Comparison of ENCODE assay signal across 9 cellular contexts in genomic region chr5:41695920-41696582, GRCh38.
DNase-seq lines count a peak whose midpoint lies in the region; ATAC-seq and TF ChIP-seq lines count a peak whose summit lies in the region.
"Had no signal": no experiment of that assay in that cellular context is flagged by ENCODE, and none has a peak within 500 bp of the region (broad histone marks: within the 10 kb centered on the region; RNA-seq: fewer than 3 reads in every experiment).

No MANE protein-coding gene starts in this region.

- H3K4me1 ChIP-seq in GM23338 (ENCODE audit: insufficient read depth), result no peaks in the 10 kb centered on the region
- no peaks in the 10 kb centered on the region for H3K4me1 ChIP-seq in PC-3 (ENCODE audit: insufficient read depth, low read length)
- no peaks in the 10 kb centered on the region for H3K4me1 ChIP-seq in mesenchymal stem cell (ENCODE audit: control insufficient read depth, insufficient read depth, low read depth, low read length)
- H3K4me1 ChIP-seq: Peyer's patch had no signal

- H3K36me3 ChIP-seq in GM23338 (ENCODE audit: insufficient read depth), result no peaks in the 10 kb centered on the region
- no peaks in the 10 kb centered on the region for H3K36me3 ChIP-seq in PC-3 (ENCODE audit: low read depth, low read length)
- H3K36me3 ChIP-seq in mesenchymal stem cell (ENCODE audit: control insufficient read depth in 1 of 2, insufficient read depth in 2 of 2, low read depth in 1 of 2, low read length in 2 of 2), result no peaks in the 10 kb centered on the region
- H3K36me3 ChIP-seq: Peyer's patch had no signal

- no peaks in the 10 kb centered on the region for H3K4me1 Mint-ChIP-seq in GM23338
- H3K4me1 Mint-ChIP-seq in activated T-cell treated with anti-CD3 and anti-CD28 coated beads, Interleukin-2, amount 50 U/mL, for 4 hours (ENCODE audit: low read depth), result no peaks in the 10 kb centered on the region

- WGBS in mesenchymal stem cell, result 64% methylated on average over 3 of the region's 3 CpGs

- no peaks in the 10 kb centered on the region; the same call in 2 of the 3 replicates for H3K9me3 Mint-ChIP-seq in GM23338
- peaks cover 3% of the 10 kb centered on the region for H3K9me3 Mint-ChIP-seq in activated T-cell treated with anti-CD3 and anti-CD28 coated beads, Interleukin-2, amount 50 U/mL, for 4 hours

- H3K27me3 Mint-ChIP-seq in GM23338 (ENCODE audit: insufficient read depth, low read depth, poor library complexity), result no peaks in the 10 kb centered on the region
- H3K27me3 Mint-ChIP-seq in activated T-cell treated with anti-CD3 and anti-CD28 coated beads, Interleukin-2, amount 50 U/mL, for 4 hours (ENCODE audit: low read depth), result peaks cover 12% of the 10 kb centered on the region

- H3K4me2 ChIP-seq in GM23338, result no peak overlapping the region
- no peak overlapping the region for H3K4me2 ChIP-seq in PC-3 (ENCODE audit: low read length)
- no peak overlapping the region for H3K4me2 ChIP-seq in mesenchymal stem cell (ENCODE audit: low read length, poor library complexity, severe bottlenecking)

- H3K9me3 ChIP-seq in PC-3 (ENCODE audit: low read length) (no peaks in the 10 kb centered on the region), mesenchymal stem cell (ENCODE audit: control insufficient read depth, low read length) (no peaks in the 10 kb centered on the region)
- H3K9me3 ChIP-seq: Peyer's patch had no signal

- no peak overlapping the region for H2AK5ac ChIP-seq in mesenchymal stem cell (ENCODE audit: low read length, severe bottlenecking)

- H2BK5ac ChIP-seq in mesenchymal stem cell (ENCODE audit: low read depth, low read length, poor library complexity, severe bottlenecking), result no peak overlapping the region

- H3K27me3 ChIP-seq in GM23338 (ENCODE audit: insufficient read depth), result no peaks in the 10 kb centered on the region
- H3K27me3 ChIP-seq in PC-3 (ENCODE audit: low read length), result no peaks in the 10 kb centered on the region
- peaks cover 0 to 5% of the 10 kb centered on the region in 2 experiments for H3K27me3 ChIP-seq in mesenchymal stem cell (ENCODE audit: control insufficient read depth in 1 of 2, insufficient read depth in 1 of 2, low read length in 2 of 2)
- H3K27me3 ChIP-seq: Peyer's patch had no signal

- intact Hi-C loops in PC-3 (cut with micrococcal nuclease), result no loop called here

- no peak overlapping the region for H2BK120ac ChIP-seq in mesenchymal stem cell (ENCODE audit: low read depth, low read length)

- no peak overlapping the region for H4K91ac ChIP-seq in mesenchymal stem cell (ENCODE audit: low read length)

- H3K4me3 ChIP-seq in GM23338 (no peak overlapping the region), PC-3 (ENCODE audit: low read length) (no peak overlapping the region), mesenchymal stem cell (ENCODE audit: insufficient read depth in 1 of 2, low read depth in 1 of 2, low read length in 2 of 2) (no peak overlapping the region)
- H3K4me3 ChIP-seq: Peyer's patch had no signal

- 0 out of 2 replicates have a peak overlapping the region, but pooled peaks have one; percentile 70 for H2AFZ ChIP-seq in GM23338
- H2AFZ ChIP-seq in PC-3 (ENCODE audit: low read length), result no peak overlapping the region
- H2AFZ ChIP-seq in mesenchymal stem cell (ENCODE audit: low read depth, low read length), result no peak overlapping the region

- H3K23ac ChIP-seq in mesenchymal stem cell (ENCODE audit: low read length in 2 of 2), result no peak overlapping the region

- DNase-seq in GM23338 (ENCODE audit: low spot score) (peak; percentile 48), PC-3 (peak; percentile 38), mesenchymal stem cell (peak; percentile 9), NCI-H1694 treated with DMSO at 0.1 percent for 48 hours (lab: John Stamatoyannopoulos, UW) (no peak), DMS114 treated with DMSO at 0.1 percent for 48 hours (lab: John Stamatoyannopoulos, UW; ENCODE audit: unreplicated experiment) (no peak)
- DNase-seq in activated T-cell treated with anti-CD3 and anti-CD28 coated beads, Interleukin-2, amount 50 U/mL, for 4 hours, result no peak
- DNase-seq: Peyer's patch had no signal

- POLR2A ChIA-PET in PC-3 (lab: Charles Lee; ENCODE audit: unreplicated experiment), result interaction anchor here (0.6 kb wide), 1 partner anchor 327 kb away, joined by 4 read pairs; no protein-coding TSS in a partner anchor

- H4K20me1 ChIP-seq in GM23338 (replicated peaks; ENCODE audit: insufficient read depth) (no peaks in the 10 kb centered on the region), PC-3 (ENCODE audit: low read length) (no peaks in the 10 kb centered on the region)

- H3K79me2 ChIP-seq in GM23338 (replicated peaks; ENCODE audit: insufficient read depth) (no peaks in the 10 kb centered on the region), PC-3 (ENCODE audit: low read length) (no peaks in the 10 kb centered on the region)

- no peak overlapping the region for H3K14ac ChIP-seq in mesenchymal stem cell (ENCODE audit: low read length in 2 of 2)

- H3K4me3 Mint-ChIP-seq in GM23338, result no peak overlapping the region
- no peak overlapping the region for H3K4me3 Mint-ChIP-seq in activated T-cell treated with anti-CD3 and anti-CD28 coated beads, Interleukin-2, amount 50 U/mL, for 4 hours

- ATAC-seq in GM18858 (IDR thresholded peaks at IDR 0.05; ENCODE audit: unreplicated experiment) (peak; percentile 69), GM23338 (peak; percentile 69), PC-3 (peak; percentile 49), GM21825 (IDR thresholded peaks at IDR 0.05; ENCODE audit: unreplicated experiment) (no peak)
- no peak for ATAC-seq in activated T-cell treated with anti-CD3 and anti-CD28 coated beads, Interleukin-2, amount 50 U/mL, for 4 hours

- peak; percentile 47 to 51 for TF ChIP-seq CTCF in GM23338 (conservative IDR thresholded peaks at IDR 0.05; ENCODE audit: low read depth in 2 of 2)
- TF ChIP-seq CTCF in PC-3 (conservative IDR thresholded peaks at IDR 0.05; ENCODE audit: low read depth, low read length), result peak; percentile 68

- peak overlapping the region; percentile 36 for H4K8ac ChIP-seq in mesenchymal stem cell (ENCODE audit: low read length)

- no peak overlapping the region for H3K18ac ChIP-seq in mesenchymal stem cell (ENCODE audit: low read depth in 1 of 2, low read length in 2 of 2)

- H3F3A ChIP-seq in GM23338 (replicated peaks; ENCODE audit: low read depth) (no peaks in the 10 kb centered on the region), PC-3 (ENCODE audit: low read length, unreplicated experiment) (no peaks in the 10 kb centered on the region)

- H3K27ac ChIP-seq in GM23338 (ENCODE audit: low read depth), result no peak overlapping the region
- no peak overlapping the region for H3K27ac ChIP-seq in PC-3 (ENCODE audit: low read length)
- H3K27ac ChIP-seq in mesenchymal stem cell (ENCODE audit: low read length, poor library complexity, severe bottlenecking), result no peak overlapping the region
- H3K27ac ChIP-seq: Peyer's patch had no signal

- H3K9me2 ChIP-seq in GM23338 (ENCODE audit: insufficient read depth) (no peaks in the 10 kb centered on the region), PC-3 (replicated peaks; ENCODE audit: low read length) (no peaks in the 10 kb centered on the region)

- no peak overlapping the region for H2BK15ac ChIP-seq in mesenchymal stem cell (ENCODE audit: low read depth, poor library complexity, severe bottlenecking)

- H3K79me1 ChIP-seq in mesenchymal stem cell (replicated peaks; ENCODE audit: low read length, poor library complexity, severe bottlenecking), result no peaks in the 10 kb centered on the region

- BruUV-seq in PC-3 (replicated peaks; lab: Mats Ljungman, UMichigan), result no TSS peak

- H3K9ac ChIP-seq in PC-3 (ENCODE audit: low read length), result no peak overlapping the region
- H3K9ac ChIP-seq in mesenchymal stem cell (ENCODE audit: low read length), result no peak overlapping the region

- no peaks in the 10 kb centered on the region for H3K36me3 Mint-ChIP-seq in GM23338 (ENCODE audit: low read depth)
- H3K36me3 Mint-ChIP-seq in activated T-cell treated with anti-CD3 and anti-CD28 coated beads, Interleukin-2, amount 50 U/mL, for 4 hours (ENCODE audit: insufficient read depth), result no peaks in the 10 kb centered on the region

- CTCF ChIA-PET in PC-3 (lab: Charles Lee), result interaction anchor here (0.6 kb wide), 2 partner anchors 59 to 142 kb away, joined by 3 to 5 read pairs; no protein-coding TSS in a partner anchor

- no peak overlapping the region for H3K4ac ChIP-seq in mesenchymal stem cell (ENCODE audit: low read depth in 1 of 2, low read length in 2 of 2)

- no peak overlapping the region for H2BK12ac ChIP-seq in mesenchymal stem cell (ENCODE audit: low read length in 2 of 2)

- H3K27ac Mint-ChIP-seq in GM23338, result no peak overlapping the region

TF ChIP-seq in GM23338, 12 proteins besides CTCF, POLR2A, EP300 and RAD21 (continues in another document):
- TF ChIP-seq JUNB (IDR thresholded peaks at IDR 0.05; ENCODE audit: unreplicated experiment) (no peak), STAT1 (IDR thresholded peaks at IDR 0.05; ENCODE audit: unreplicated experiment) (no peak)

Comparison
In these comparisons a context has a peak if more than half of its experiments do, and no peak if none do; other contexts are left out.
1. ATAC-seq: peak in GM18858 (single experiment), GM23338 (single experiment) and PC-3 (single experiment); none in GM21825 (single experiment) and activated T-cell treated with anti-CD3 and anti-CD28 coated beads, Interleukin-2, amount 50 U/mL, for 4 hours (0 of 2).
2. DNase-seq: peak in GM23338 (single experiment), PC-3 (single experiment) and mesenchymal stem cell (single experiment); none in NCI-H1694 treated with DMSO at 0.1 percent for 48 hours (single experiment), DMS114 treated with DMSO at 0.1 percent for 48 hours (single experiment) and activated T-cell treated with anti-CD3 and anti-CD28 coated beads, Interleukin-2, amount 50 U/mL, for 4 hours (single experiment).